In the genomic region with DNA sequence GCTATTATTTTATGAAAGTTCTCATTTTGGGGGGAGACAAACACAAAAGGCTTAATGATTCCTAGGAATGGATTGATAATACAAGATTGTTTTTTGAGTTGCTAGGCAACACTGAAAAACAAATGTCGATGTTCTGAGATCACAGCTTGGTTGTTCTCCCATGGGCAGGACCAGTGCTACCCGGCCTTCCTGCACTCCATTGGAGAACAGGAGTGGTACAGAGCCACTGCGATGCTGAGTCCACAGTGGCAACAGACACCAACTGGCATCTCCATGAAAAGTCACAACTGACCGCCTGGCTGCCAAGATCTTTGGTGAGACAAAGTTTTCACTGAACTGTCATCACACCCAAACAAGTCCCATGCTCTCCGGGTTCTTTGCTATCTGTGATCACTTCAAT, we compare ENCODE assay signal across 10 cellular contexts.
A peak's percentile ranks its signal among the peaks of the same experiment; 100 is the strongest.
DNase-seq lines count a peak whose midpoint lies in the region; ATAC-seq and TF ChIP-seq lines count a peak whose summit lies in the region.
"Had no signal": no experiment of that assay in that cellular context is flagged by ENCODE, and none has a peak within 500 bp of the region (broad histone marks: within the 10 kb centered on the region; RNA-seq: fewer than 3 reads in every experiment).

No MANE protein-coding gene starts in this region.

- no peak overlapping the region for H3K27ac Mint-ChIP-seq in WTC11
- H3K27ac Mint-ChIP-seq: activated B cell treated with CpG ODN at 0.5 μM for 24 hours had no signal

- peaks cover 2% of the 10 kb centered on the region; the same call in 1 of the 2 replicates for H3K27me3 Mint-ChIP-seq in WTC11 (ENCODE audit: low read depth)
- H3K27me3 Mint-ChIP-seq: activated B cell treated with CpG ODN at 0.5 μM for 24 hours had no signal

- peak; percentile 55 for ATAC-seq in WTC11
- ATAC-seq in GM18498 (IDR thresholded peaks at IDR 0.05; ENCODE audit: unreplicated experiment): no peak
- ATAC-seq in HG03460 (IDR thresholded peaks at IDR 0.05; ENCODE audit: unreplicated experiment): no peak

- POLR2A ChIA-PET in WTC11 (lab: Charles Lee): no interaction called here

- H3K4me1 Mint-ChIP-seq in WTC11: no peaks in the 10 kb centered on the region
- H3K4me1 Mint-ChIP-seq: activated B cell treated with CpG ODN at 0.5 μM for 24 hours had no signal

- no peaks in the 10 kb centered on the region for H3K9me3 Mint-ChIP-seq in WTC11
- H3K9me3 Mint-ChIP-seq: activated B cell treated with CpG ODN at 0.5 μM for 24 hours had no signal

- TF ChIP-seq CTCF in WTC11 (IDR thresholded peaks at IDR 0.05) (no peak), foreskin fibroblast (IDR thresholded peaks at IDR 0.05; ENCODE audit: low read depth, low read length) (no peak)

- CTCF ChIA-PET in WTC11 (lab: Charles Lee): no interaction called here

- H3K4me3 Mint-ChIP-seq in WTC11: no peak overlapping the region
- H3K4me3 Mint-ChIP-seq: activated B cell treated with CpG ODN at 0.5 μM for 24 hours had no signal

- H3K36me3 Mint-ChIP-seq in WTC11: no peaks in the 10 kb centered on the region

- peak; percentile 60 for DNase-seq in GM04503 (ENCODE audit: low read depth)
- no peak for DNase-seq in WTC11 (ENCODE audit: low spot score)
- DNase-seq in foreskin fibroblast: peak; percentile 16 to 41
- DNase-seq in pons (ENCODE audit: low spot score): peak; percentile 72
- DNase-seq in central memory CD4-positive, alpha-beta T cell: no peak
- no peak for DNase-seq in OCI-M1 (lab: John Stamatoyannopoulos, UW)
- DNase-seq: activated B cell treated with CpG ODN at 0.5 μM for 24 hours had no signal

- H3K4me3 ChIP-seq in foreskin fibroblast (ENCODE audit: low read depth in 1 of 2, low read length in 2 of 2): no peak overlapping the region
- H3K4me3 ChIP-seq: adrenal gland had no signal

TF ChIP-seq in WTC11, 78 proteins besides CTCF, POLR2A, EP300 and RAD21:
- TF ChIP-seq NR3C1 (CRISPR knock-in tag; conservative IDR thresholded peaks at IDR 0.05; ENCODE audit: low read depth): no peak
- no peak for TF ChIP-seq RELA (CRISPR knock-in tag; IDR thresholded peaks at IDR 0.05; ENCODE audit: borderline replicate concordance)
- no peak for TF ChIP-seq TEAD4 (CRISPR knock-in tag; IDR thresholded peaks at IDR 0.05)
- no peak for TF ChIP-seq JUN (CRISPR knock-in tag; IDR thresholded peaks at IDR 0.05)
- no peak for TF ChIP-seq PRRX2 (CRISPR knock-in tag; IDR thresholded peaks at IDR 0.05)

Comparison
In these comparisons a context has a peak if more than half of its experiments do, and no peak if none do; other contexts are left out.
1. DNase-seq: peak in GM04503 (single experiment), foreskin fibroblast (2 of 2) and pons (single experiment); none in WTC11 (single experiment), central memory CD4-positive, alpha-beta T cell (single experiment) and OCI-M1 (single experiment).